In the genomic region with DNA sequence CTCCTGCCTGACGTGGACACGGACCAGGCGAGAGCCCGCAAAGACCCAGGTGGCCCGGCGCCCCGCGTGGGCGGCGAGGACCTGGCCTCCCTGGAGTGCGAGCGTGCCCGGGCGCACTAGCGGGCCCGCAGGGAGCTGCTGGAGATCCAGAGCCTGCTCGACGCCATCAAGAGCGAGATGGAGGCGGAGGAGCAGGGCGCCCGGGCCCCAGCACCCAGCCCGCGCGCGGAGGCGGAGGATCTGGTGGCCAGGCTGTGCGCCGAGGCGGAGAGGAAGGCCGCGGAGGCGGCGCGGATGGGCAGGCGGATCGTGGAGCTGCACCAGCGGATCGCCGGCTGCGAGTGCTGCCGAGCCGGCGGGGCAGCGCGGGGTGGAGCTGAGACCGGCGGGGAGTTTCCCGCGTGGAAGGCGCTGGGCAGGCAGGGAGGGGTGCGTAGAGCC, we compare ENCODE assay signal across 8 cellular contexts. TPM values are rescaled to one million over a fixed set of nuclear protein-coding genes. Genes with fewer than 3 reads are reported as not detected.
DNase-seq lines count a peak whose midpoint lies in the region; ATAC-seq lines count a peak whose summit lies in the region.

No MANE protein-coding gene starts in this region.

- no peak overlapping the region for H3K27ac Mint-ChIP-seq in activated naive CD4-positive, alpha-beta T cell treated with anti-CD3 and anti-CD28 coated beads, Interleukin-2, amount 10 ng/mL, durations not matched to agents 7 days and 5 days

- H3K36me3 ChIP-seq in skeletal muscle satellite cell (ENCODE audit: insufficient read depth, low read length): no peaks in the 10 kb centered on the region

- peak; percentile 54 for ATAC-seq in HG02642 (IDR thresholded peaks at IDR 0.05; ENCODE audit: poor library complexity, unreplicated experiment)
- peak; percentile 87 for ATAC-seq in left ventricle myocardium superior
- no peak for ATAC-seq in HG03469 (IDR thresholded peaks at IDR 0.05; ENCODE audit: unreplicated experiment)

- peak overlapping the region; percentile 80 for H3K4me2 ChIP-seq in skeletal muscle satellite cell (ENCODE audit: low read length)

- peaks cover 8% of the 10 kb centered on the region for H3K4me1 ChIP-seq in skeletal muscle satellite cell (ENCODE audit: control insufficient read depth, insufficient read depth, low read length)

- peaks cover 11% of the 10 kb centered on the region for H3K4me1 Mint-ChIP-seq in activated naive CD4-positive, alpha-beta T cell treated with anti-CD3 and anti-CD28 coated beads, Interleukin-2, amount 10 ng/mL, durations not matched to agents 7 days and 5 days

- peak overlapping the region; percentile 56 for H3K9ac ChIP-seq in skeletal muscle satellite cell (ENCODE audit: low read depth, low read length)

- H3K27me3 ChIP-seq in skeletal muscle satellite cell (ENCODE audit: control insufficient read depth, insufficient read depth, low read length): peaks cover 11% of the 10 kb centered on the region

- peak overlapping the region; percentile 50 for H3K4me3 Mint-ChIP-seq in activated naive CD4-positive, alpha-beta T cell treated with anti-CD3 and anti-CD28 coated beads, Interleukin-2, amount 10 ng/mL, durations not matched to agents 7 days and 5 days

- intact Hi-C loops in left ventricle myocardium superior (cut with micrococcal nuclease): no loop called here

- DNase-seq in activated naive CD4-positive, alpha-beta T cell treated with anti-CD3 and anti-CD28 coated beads, Interleukin-2, amount 10 ng/mL, durations not matched to agents 7 days and 5 days: peak; percentile 62
- DNase-seq in left ventricle myocardium superior: peak; percentile 77
- DNase-seq in SKM-1 (lab: John Stamatoyannopoulos, UW; ENCODE audit: unreplicated experiment): no peak
- DNase-seq in NCI-H69 (lab: John Stamatoyannopoulos, UW): no peak
- DNase-seq in ureter (ENCODE audit: low spot score): no peak

- CTCF ChIA-PET in activated naive CD4-positive, alpha-beta T cell treated with anti-CD3 and anti-CD28 coated beads, Interleukin-2, amount 10 ng/mL, durations not matched to agents 7 days and 5 days (lab: Charles Lee): interaction anchor here (0.9 kb wide), 1 partner anchor 205 kb away, joined by 3 read pairs; no protein-coding TSS in a partner anchor

- peaks cover 65% of the 10 kb centered on the region for H3K27me3 Mint-ChIP-seq in activated naive CD4-positive, alpha-beta T cell treated with anti-CD3 and anti-CD28 coated beads, Interleukin-2, amount 10 ng/mL, durations not matched to agents 7 days and 5 days

- H3K36me3 Mint-ChIP-seq in activated naive CD4-positive, alpha-beta T cell treated with anti-CD3 and anti-CD28 coated beads, Interleukin-2, amount 10 ng/mL, durations not matched to agents 7 days and 5 days: no peaks in the 10 kb centered on the region

- H3K9me3 Mint-ChIP-seq in activated naive CD4-positive, alpha-beta T cell treated with anti-CD3 and anti-CD28 coated beads, Interleukin-2, amount 10 ng/mL, durations not matched to agents 7 days and 5 days: peaks cover 4% of the 10 kb centered on the region

- H3K4me3 ChIP-seq in skeletal muscle satellite cell (ENCODE audit: low read length): peak overlapping the region; percentile 62

- H3K9me3 ChIP-seq in skeletal muscle satellite cell (replicated peaks; ENCODE audit: low read length): no peaks in the 10 kb centered on the region

RNA-seq across cellular contexts. Expression of a gene that starts 18.2 kb away (rescaled TPM):
- total RNA-seq in left ventricle myocardium superior (226 TPM), ureter (196 TPM)
- total RNA-seq in skeletal muscle satellite cell (2012; rRNA removed): 96.6 and 106 TPM in 2 replicates

RNA-seq across cellular contexts. Expression of a gene that starts 35.0 kb away (rescaled TPM):
- total RNA-seq in left ventricle myocardium superior: 1.1 TPM
- under 0.01 and 0.22 TPM in 2 replicates for total RNA-seq in skeletal muscle satellite cell (2012; rRNA removed)
- total RNA-seq in ureter: 2,292 TPM

RNA-seq across cellular contexts. Expression of a gene that starts 51.0 kb away (rescaled TPM):
- total RNA-seq in left ventricle myocardium superior (42.9 TPM), ureter (52.5 TPM)
- 31.7 and 33.5 TPM in 2 replicates for total RNA-seq in skeletal muscle satellite cell (2012; rRNA removed)

RNA-seq across cellular contexts. Expression of a gene that starts 57.3 kb away (rescaled TPM):
- total RNA-seq in left ventricle myocardium superior (7.3 TPM), ureter (14.6 TPM)
- 13.1 and 14.2 TPM in 2 replicates for total RNA-seq in skeletal muscle satellite cell (2012; rRNA removed)

Comparison
In these comparisons a context has a peak if more than half of its experiments do, and no peak if none do; other contexts are left out.
1. DNase-seq: peak in activated naive CD4-positive, alpha-beta T cell treated with anti-CD3 and anti-CD28 coated beads, Interleukin-2, amount 10 ng/mL, durations not matched to agents 7 days and 5 days (single experiment) and left ventricle myocardium superior (single experiment); none in SKM-1 (single experiment), NCI-H69 (single experiment) and ureter (single experiment).
2. RNA of a gene that starts 35.0 kb away (total RNA-seq): 2,292 TPM in ureter (single experiment); 1.1 TPM in left ventricle myocardium superior (single experiment); every median in the first group is over 1,000 times any median in the second.